ENCODE assay signal across 8 cellular contexts in the genomic region with DNA sequence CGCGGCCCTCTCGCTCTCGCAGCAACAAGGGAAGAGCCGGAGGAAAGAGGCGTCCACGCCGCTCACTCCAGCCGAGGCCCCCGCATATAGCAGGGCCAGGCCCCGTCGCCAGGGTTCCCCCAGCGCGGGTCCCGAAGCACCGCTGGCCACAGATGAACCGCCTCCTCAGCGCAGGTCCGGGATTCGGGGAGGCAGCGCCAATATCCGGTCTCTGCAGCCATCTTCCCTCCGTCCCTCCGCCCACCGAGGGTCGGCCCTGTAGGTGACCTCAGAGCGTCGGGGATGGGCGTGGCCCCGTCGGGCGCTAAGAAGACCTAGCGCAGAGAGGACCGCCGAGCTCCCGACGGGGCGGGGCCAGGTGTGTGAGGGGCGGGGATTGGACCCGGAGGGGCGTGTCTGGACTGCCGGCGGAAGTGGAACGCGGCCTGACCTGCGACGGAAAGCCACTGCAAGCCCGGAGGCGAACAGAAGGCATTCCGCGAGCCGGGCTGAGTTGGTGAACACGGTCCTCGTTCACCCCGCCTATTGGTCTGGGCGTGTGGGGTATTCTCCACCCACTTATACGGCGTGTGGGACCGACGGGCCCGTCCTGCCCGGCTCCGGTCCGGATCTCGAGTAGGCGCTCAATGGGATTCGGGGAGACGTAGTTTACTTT. TPM values are rescaled to one million over a fixed set of nuclear protein-coding genes. Genes with fewer than 3 reads are reported as not detected.
A peak's percentile ranks its signal among the peaks of the same experiment; 100 is the strongest.
DNase-seq lines count a peak whose midpoint lies in the region; ATAC-seq and TF ChIP-seq lines count a peak whose summit lies in the region.

No MANE protein-coding gene starts in this region.

- peak overlapping the region; percentile 98 for H3K27ac ChIP-seq in C4-2B

- peak; percentile 96 for DNase-seq in NCI-H69 (lab: John Stamatoyannopoulos, UW)
- peak; percentile 98 for DNase-seq in activated CD4-positive, alpha-beta T cell treated with anti-CD3 and anti-CD28 coated beads, Interleukin-2, amount 50 U/mL, for 1 hour
- peak; percentile 78 for DNase-seq in dedifferentiated amniotic fluid mesenchymal stem cell (ENCODE audit: extremely low spot score)
- peak; percentile 99 for DNase-seq in left lobe of liver (ENCODE audit: low spot score)
- DNase-seq in stimulated activated CD4-positive, alpha-beta T cell treated with anti-CD3 and anti-CD28 coated beads, Interleukin-2, amount 100 ng/mL, for 24 hours: peak; percentile 98 to 99

- TF ChIP-seq CTCF in C4-2B (conservative IDR thresholded peaks at IDR 0.05): no peak

- ATAC-seq in GM19372 (IDR thresholded peaks at IDR 0.05; ENCODE audit: low read depth, unreplicated experiment) (peak; percentile 94), HG03521 (IDR thresholded peaks at IDR 0.05; ENCODE audit: unreplicated experiment) (peak; percentile 96), left lobe of liver (peak; percentile 96)

RNA-seq across cellular contexts. Expression of gene MTHFS, which starts 26.8 kb away (rescaled TPM):
- total RNA-seq in left lobe of liver: 164 TPM

RNA-seq across cellular contexts. Expression of gene BCL2A1, which starts 47.4 kb away (rescaled TPM):
- 0.58 TPM for total RNA-seq in left lobe of liver

Comparison
In these comparisons a context has a peak if more than half of its experiments do, and no peak if none do; other contexts are left out.
1. Peak in every context shown above with its lines: DNase-seq, ATAC-seq and H3K27ac ChIP-seq.